ENCODE assay signal across 13 cellular contexts in the genomic region with DNA sequence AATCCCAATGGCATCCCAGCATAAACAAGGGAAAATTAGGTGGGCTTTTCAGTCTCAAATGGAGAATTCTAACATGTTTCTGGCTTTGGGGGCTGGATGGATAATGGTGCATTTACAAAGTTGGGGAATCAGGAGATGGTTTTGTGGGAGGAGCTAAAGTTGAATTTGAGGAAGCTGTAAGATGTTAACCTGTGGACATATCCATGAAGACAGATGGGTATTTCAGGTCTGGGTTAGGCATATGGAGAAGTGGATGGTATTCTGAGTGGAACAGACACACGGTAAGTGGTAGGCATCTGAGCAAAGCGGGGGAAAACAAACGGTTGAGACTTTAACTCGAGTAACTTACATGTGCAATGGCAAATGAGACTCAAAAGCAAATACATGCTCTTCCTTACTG. TPM values are rescaled to one million over a fixed set of nuclear protein-coding genes. Genes with fewer than 3 reads are reported as not detected.
DNase-seq lines count a peak whose midpoint lies in the region; ATAC-seq and TF ChIP-seq lines count a peak whose summit lies in the region.
"Had no signal": no experiment of that assay in that cellular context is flagged by ENCODE, and none has a peak within 500 bp of the region (broad histone marks: within the 10 kb centered on the region; RNA-seq: fewer than 3 reads in every experiment).

No MANE protein-coding gene starts in this region.

- no peaks in the 10 kb centered on the region for H3K9me3 Mint-ChIP-seq in activated CD4-positive, alpha-beta T cell treated with anti-CD3 and anti-CD28 coated beads, Interleukin-2, amount 10 ng/mL, durations not matched to agents 24 days and 14 days
- no peaks in the 10 kb centered on the region for H3K9me3 Mint-ChIP-seq in dendritic cell treated with granulocyte-macrophage colony-stimulating factor and Interleukin-4, amounts not matched to agents 40 ng/mL and 50 ng/mL, for 4 days

- peaks cover 47% of the 10 kb centered on the region for H3K36me3 ChIP-seq in OCI-LY1 (ENCODE audit: insufficient read depth, low read length)
- H3K36me3 ChIP-seq in spleen: peaks cover 8 to 41% (median 33%) of the 10 kb centered on the region in 6 donors

- H3K4me3 Mint-ChIP-seq in activated CD4-positive, alpha-beta T cell treated with anti-CD3 and anti-CD28 coated beads, Interleukin-2, amount 10 ng/mL, durations not matched to agents 24 days and 14 days: peak overlapping the region; percentile 96
- H3K4me3 Mint-ChIP-seq in dendritic cell treated with granulocyte-macrophage colony-stimulating factor and Interleukin-4, amounts not matched to agents 40 ng/mL and 50 ng/mL, for 4 days: peak overlapping the region; percentile 39

- intact Hi-C loops in activated CD4-positive, alpha-beta T cell treated with anti-CD3 and anti-CD28 coated beads, Interleukin-2, amount 10 ng/mL, durations not matched to agents 24 days and 14 days (cut with micrococcal nuclease): loop anchor here (5.0 to 10.0 kb wide), 2 partner anchors 206 to 224 kb away; partner anchors contain the start of gene RUBCN
- intact Hi-C loops in dendritic cell treated with granulocyte-macrophage colony-stimulating factor and Interleukin-4, amounts not matched to agents 40 ng/mL and 50 ng/mL, for 4 days (cut with micrococcal nuclease): no loop called here
- intact Hi-C loops in spleen (cut with DNase I; ENCODE audit: low total_unique reads): no loop called here

- H3K4me3 ChIP-seq in OCI-LY1 (ENCODE audit: low read depth, low read length, poor library complexity, severe bottlenecking) (no peak overlapping the region), spleen (no peak overlapping the region)
- H3K4me3 ChIP-seq: colonic mucosa, lung, SJSA1 had no signal

- H2AFZ ChIP-seq in OCI-LY1 (ENCODE audit: low read length): no peak overlapping the region

- H3K4me2 ChIP-seq in OCI-LY1 (ENCODE audit: low read length): no peak overlapping the region

- H3F3A ChIP-seq in OCI-LY1 (ENCODE audit: insufficient read depth, low read length): peaks cover 18% of the 10 kb centered on the region

- H3K9me3 ChIP-seq in OCI-LY1 (ENCODE audit: low read length) (no peaks in the 10 kb centered on the region), spleen (no peaks in the 10 kb centered on the region)
- H3K9me3 ChIP-seq: colonic mucosa, gastrocnemius medialis, SJSA1 had no signal

- no peak for DNase-seq in activated CD4-positive, alpha-beta T cell treated with anti-CD3 and anti-CD28 coated beads, Interleukin-2, amount 10 ng/mL, durations not matched to agents 24 days and 14 days
- DNase-seq in activated CD4-positive, alpha-beta T cell treated with anti-CD3 and anti-CD28 coated beads, Interleukin-2, amount 50 U/mL, for 48 hours: no peak
- no peak for DNase-seq in spleen
- DNase-seq in activated effector memory CD4-positive, alpha-beta T cell treated with Interleukin-2 at 50 U/mL for 16 hours: no peak
- DNase-seq in GM10266 (ENCODE audit: extremely low spot score): no peak
- no peak for DNase-seq in omental fat pad (ENCODE audit: low spot score)
- DNase-seq: gastrocnemius medialis, NCI-H2107 had no signal

- peaks cover 50% of the 10 kb centered on the region for H3K4me1 Mint-ChIP-seq in activated CD4-positive, alpha-beta T cell treated with anti-CD3 and anti-CD28 coated beads, Interleukin-2, amount 10 ng/mL, durations not matched to agents 24 days and 14 days
- peaks cover 74% of the 10 kb centered on the region for H3K4me1 Mint-ChIP-seq in dendritic cell treated with granulocyte-macrophage colony-stimulating factor and Interleukin-4, amounts not matched to agents 40 ng/mL and 50 ng/mL, for 4 days (ENCODE audit: low read depth)

- no peaks in the 10 kb centered on the region for H4K20me1 ChIP-seq in OCI-LY1 (ENCODE audit: insufficient read depth, low read length)

- H3K4me1 ChIP-seq in OCI-LY1 (ENCODE audit: insufficient read depth, low read length, severe bottlenecking) (peaks cover 36% of the 10 kb centered on the region), spleen (peaks cover 19 to 74% (median 55%) of the 10 kb centered on the region in 6 donors)
- H3K4me1 ChIP-seq: colonic mucosa had no signal

- H3K9ac ChIP-seq in OCI-LY1 (ENCODE audit: low read length): no peak overlapping the region

- ATAC-seq in omental fat pad (ENCODE audit: low FRiP score): no peak
- ATAC-seq: gastrocnemius medialis had no signal

- WGBS in spleen, 5 donors: 87 to 94% (median 90%) methylated on average over 4 of the region's 4 CpGs

- TF ChIP-seq CTCF in OCI-LY1 (IDR thresholded peaks at IDR 0.05; ENCODE audit: low read length) (no peak), spleen (IDR thresholded peaks at IDR 0.05 in 8 of 11, conservative IDR thresholded peaks at IDR 0.05 in 3 of 11) (no peak), GM10266 (IDR thresholded peaks at IDR 0.05; ENCODE audit: control insufficient read depth, insufficient read depth, low read depth, missing control alignments) (no peak), omental fat pad (IDR thresholded peaks at IDR 0.05) (no peak)

- H3K9me2 ChIP-seq in OCI-LY1 (ENCODE audit: low read depth, low read length): no peaks in the 10 kb centered on the region

- H3K27ac Mint-ChIP-seq in activated CD4-positive, alpha-beta T cell treated with anti-CD3 and anti-CD28 coated beads, Interleukin-2, amount 10 ng/mL, durations not matched to agents 24 days and 14 days: peak overlapping the region; percentile 79
- peak overlapping the region; percentile 92 for H3K27ac Mint-ChIP-seq in dendritic cell treated with granulocyte-macrophage colony-stimulating factor and Interleukin-4, amounts not matched to agents 40 ng/mL and 50 ng/mL, for 4 days

- no peaks in the 10 kb centered on the region for H3K27me3 Mint-ChIP-seq in activated CD4-positive, alpha-beta T cell treated with anti-CD3 and anti-CD28 coated beads, Interleukin-2, amount 10 ng/mL, durations not matched to agents 24 days and 14 days
- no peaks in the 10 kb centered on the region for H3K27me3 Mint-ChIP-seq in dendritic cell treated with granulocyte-macrophage colony-stimulating factor and Interleukin-4, amounts not matched to agents 40 ng/mL and 50 ng/mL, for 4 days

- H3K27ac ChIP-seq in OCI-LY1 (ENCODE audit: low read depth, low read length, poor library complexity, severe bottlenecking): peak overlapping the region; percentile 56
- H3K27ac ChIP-seq in spleen: peak overlapping the region in 6 of 8 donors; percentile 37 to 85 (median 61)
- H3K27ac ChIP-seq: colonic mucosa had no signal

- no peak for TF ChIP-seq POLR2A in spleen (IDR thresholded peaks at IDR 0.05)

- no peaks in the 10 kb centered on the region for H3K79me2 ChIP-seq in OCI-LY1 (ENCODE audit: insufficient read depth, low read length)

- no peaks in the 10 kb centered on the region for H3K27me3 ChIP-seq in OCI-LY1 (ENCODE audit: insufficient read depth, low read length)
- no peaks in the 10 kb centered on the region for H3K27me3 ChIP-seq in spleen (replicated peaks in 1 of 7)
- H3K27me3 ChIP-seq: colonic mucosa, gastrocnemius medialis, SJSA1 had no signal

- peaks cover 47% of the 10 kb centered on the region for H3K36me3 Mint-ChIP-seq in activated CD4-positive, alpha-beta T cell treated with anti-CD3 and anti-CD28 coated beads, Interleukin-2, amount 10 ng/mL, durations not matched to agents 24 days and 14 days (ENCODE audit: low read depth)
- H3K36me3 Mint-ChIP-seq in dendritic cell treated with granulocyte-macrophage colony-stimulating factor and Interleukin-4, amounts not matched to agents 40 ng/mL and 50 ng/mL, for 4 days (ENCODE audit: low read depth): peaks cover 59% of the 10 kb centered on the region

RNA-seq across cellular contexts. Expression of gene LMLN, which starts 1.7 kb away (rescaled TPM):
- 5.5 and 5.9 TPM in 2 replicates for total RNA-seq in activated CD4-positive, alpha-beta T cell treated with anti-CD3 and anti-CD28 coated beads, Interleukin-2, amount 10 ng/mL, durations not matched to agents 24 days and 14 days
- total RNA-seq in spleen (1 to 10 TPM; 2.4 to 5.9 (median 3.6) TPM), omental fat pad (1 to 10 TPM; 2.5 to 5.5 (median 3.5) TPM)
- under 1 TPM; 0.52 to 0.83 (median 0.80) TPM for polyA plus RNA-seq in spleen

RNA-seq across cellular contexts. Expression of gene RPL35A, which starts 8.4 kb away (rescaled TPM):
- 1,350 and 1,372 TPM in 2 replicates for total RNA-seq in activated CD4-positive, alpha-beta T cell treated with anti-CD3 and anti-CD28 coated beads, Interleukin-2, amount 10 ng/mL, durations not matched to agents 24 days and 14 days
- 100 to 1,000 TPM; 618 to 926 (median 772) TPM for total RNA-seq in spleen
- 1,000 to 10,000 TPM; 2,909 to 3,288 (median 3,106) TPM for polyA plus RNA-seq in spleen
- total RNA-seq in omental fat pad: 100 to 1,000 TPM; 520 to 671 (median 601) TPM
